Comparison of ENCODE assay signal across 8 cellular contexts in genomic region chr4:116358633-116359222, GRCh38.
DNase-seq lines count a peak whose midpoint lies in the region; ATAC-seq lines count a peak whose summit lies in the region.

No MANE protein-coding gene starts in this region.

- H3K36me3 ChIP-seq in effector memory CD4-positive, alpha-beta T cell (ENCODE audit: control insufficient read depth, insufficient read depth, low read length) = no peaks in the 10 kb centered on the region

- H3K27ac ChIP-seq in effector memory CD4-positive, alpha-beta T cell (ENCODE audit: insufficient read depth, low read length, poor library complexity, severe bottlenecking) = no peak overlapping the region

- no peaks in the 10 kb centered on the region for H3K4me1 ChIP-seq in effector memory CD4-positive, alpha-beta T cell (ENCODE audit: control insufficient read depth, insufficient read depth, low read length, poor library complexity, severe bottlenecking)

- peak; percentile 88 for DNase-seq in Caki2 (ENCODE audit: low read depth)
- DNase-seq in NCI-H1092 treated with DMSO at 0.1 percent for 48 hours (lab: John Stamatoyannopoulos, UW) = peak; percentile 26
- DNase-seq in UCSD-AML1 (lab: John Stamatoyannopoulos, UW; ENCODE audit: unreplicated experiment) = peak; percentile 57
- peak; percentile 77 for DNase-seq in fibroblast of the conjunctiva (ENCODE audit: low read depth)
- peak; percentile 78 for DNase-seq in renal cortical epithelial cell (ENCODE audit: low read depth)
- DNase-seq in effector memory CD4-positive, alpha-beta T cell = no peak

- no peaks in the 10 kb centered on the region for H3K27me3 ChIP-seq in effector memory CD4-positive, alpha-beta T cell (replicated peaks; ENCODE audit: control insufficient read depth, insufficient read depth, low read length, poor library complexity, severe bottlenecking)

- no peaks in the 10 kb centered on the region for H3K9me3 ChIP-seq in effector memory CD4-positive, alpha-beta T cell (ENCODE audit: control insufficient read depth, low read length)

- peak; percentile 97 for ATAC-seq in GM18867 (IDR thresholded peaks at IDR 0.05; ENCODE audit: unreplicated experiment)
- peak; percentile 98 for ATAC-seq in HG02938 (IDR thresholded peaks at IDR 0.05; ENCODE audit: unreplicated experiment)

- in situ Hi-C loops in Caki2 (cut with HindIII; ENCODE audit: low pct_unique_long_range_greater_than_20kb, low sequenced_read_pairs) = no loop called here

- H3K4me3 ChIP-seq in effector memory CD4-positive, alpha-beta T cell (ENCODE audit: insufficient read depth, low read depth, low read length, poor library complexity, severe bottlenecking) = no peak overlapping the region

Comparison
In these comparisons a context has a peak if more than half of its experiments do, and no peak if none do; other contexts are left out.
1. DNase-seq: peak in Caki2 (single experiment), NCI-H1092 treated with DMSO at 0.1 percent for 48 hours (single experiment), UCSD-AML1 (single experiment), fibroblast of the conjunctiva (single experiment) and renal cortical epithelial cell (single experiment); none in effector memory CD4-positive, alpha-beta T cell (0 of 3).